13 cellular contexts compared by ENCODE assay signal in the genomic region with DNA sequence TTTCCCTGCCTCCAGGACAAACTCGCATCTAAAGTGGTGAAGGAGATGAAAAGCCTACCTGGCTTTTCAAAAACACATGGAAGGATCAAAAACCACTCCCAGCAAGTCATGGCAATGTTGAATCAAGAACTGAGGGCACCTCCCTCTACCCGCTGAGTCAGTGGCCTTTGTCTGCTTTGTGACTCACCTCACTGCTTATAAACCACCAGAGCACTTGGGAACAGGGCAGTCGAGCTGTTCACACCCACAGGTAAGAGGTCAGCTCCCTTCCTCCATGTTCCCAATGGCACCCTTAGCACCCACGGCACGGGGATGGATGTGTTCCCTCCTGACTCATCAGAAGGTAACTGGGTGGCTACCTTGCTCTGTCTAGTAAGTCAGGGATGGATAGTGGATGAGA. TPM values are rescaled to one million over a fixed set of nuclear protein-coding genes. Genes with fewer than 3 reads are reported as not detected.
DNase-seq lines count a peak whose midpoint lies in the region; ATAC-seq, FAIRE-seq and TF ChIP-seq lines count a peak whose summit lies in the region.
"Had no signal": no experiment of that assay in that cellular context is flagged by ENCODE, and none has a peak within 500 bp of the region (broad histone marks: within the 10 kb centered on the region; RNA-seq: fewer than 3 reads in every experiment).

No MANE protein-coding gene starts in this region.

- POLR2A ChIA-PET in A549 (lab: Yijun Ruan, JAX), result interaction anchor here (0.5 kb wide), 1 partner anchor 10 kb away, joined by 3 read pairs; no protein-coding TSS in a partner anchor

- peaks cover 42% of the 10 kb centered on the region for H3K79me2 ChIP-seq in astrocyte (ENCODE audit: insufficient read depth, low read length)
- peaks cover 51% of the 10 kb centered on the region for H3K79me2 ChIP-seq in keratinocyte (ENCODE audit: control insufficient read depth, insufficient read depth, low read length)

- peaks cover 4% of the 10 kb centered on the region for H4K20me1 ChIP-seq in astrocyte (ENCODE audit: insufficient read depth, low read length)
- no peaks in the 10 kb centered on the region for H4K20me1 ChIP-seq in keratinocyte (ENCODE audit: control insufficient read depth, extremely low read depth, insufficient read depth, low read length)

- FAIRE-seq in A549 (lab: Jason Lieb, UNC) (no peak), astrocyte (lab: Jason Lieb, UNC) (peak; percentile 58), keratinocyte (lab: Jason Lieb, UNC) (peak; percentile 100)
- FAIRE-seq: GM18507 had no signal

- peak overlapping the region; percentile 6 for H3K27ac Mint-ChIP-seq in astrocyte (ENCODE audit: unreplicated experiment)

- peak overlapping the region; percentile 29 for H3K4me2 ChIP-seq in A549
- H3K4me2 ChIP-seq in astrocyte (ENCODE audit: low read length), result peak overlapping the region; percentile 50
- peak overlapping the region; percentile 52 for H3K4me2 ChIP-seq in keratinocyte (ENCODE audit: control insufficient read depth, extremely low read depth, insufficient read depth, low read depth, low read length)

- H3K9me3 Mint-ChIP-seq in astrocyte (ENCODE audit: unreplicated experiment), result no peaks in the 10 kb centered on the region

- H3K4me1 Mint-ChIP-seq in astrocyte (ENCODE audit: low read depth, unreplicated experiment), result peaks cover 29% of the 10 kb centered on the region

- H3K4me3 ChIP-seq in A549 (no peak overlapping the region), astrocyte (ENCODE audit: insufficient read depth, low read depth, low read length) (no peak overlapping the region), keratinocyte (ENCODE audit: control insufficient read depth in 2 of 3, extremely low read depth in 1 of 3, insufficient read depth in 2 of 3, low read depth in 1 of 3, low read length in 3 of 3) (peak overlapping the region in 1 of 3 experiments; percentile 5)
- H3K4me3 ChIP-seq: esophagus muscularis mucosa had no signal

- peak; percentile 59 to 66 for DNase-seq in A549 (ENCODE audit: low read depth in 1 of 2, low spot score in 1 of 2)
- peak; percentile 97 for DNase-seq in HPDE6-E6E7 (ENCODE audit: extremely low spot score)
- DNase-seq in astrocyte (ENCODE audit: low read depth), result peak; percentile 84
- DNase-seq in keratinocyte (ENCODE audit: low read depth, low spot score), result peak; percentile 93
- no peak for DNase-seq in inferior parietal cortex (ENCODE audit: extremely low spot score)
- DNase-seq in activated CD8-positive, alpha-beta memory T cell treated with anti-CD3 and anti-CD28 coated beads for 24 hours, result no peak
- DNase-seq: activated CD4-positive, CD25-positive, alpha-beta regulatory T cell; NCI-H524 treated with DMSO at 0.1 percent for 48 hours; stimulated activated CD4-positive, alpha-beta T cell treated with anti-CD3 and anti-CD28 coated beads, Interleukin-15, amount 100 ng/mL, for 24 hours had no signal

- peaks cover 3% of the 10 kb centered on the region for H3K36me3 Mint-ChIP-seq in astrocyte (ENCODE audit: low read depth, unreplicated experiment)

- H2AFZ ChIP-seq in astrocyte (ENCODE audit: low read depth, low read length) (no peak overlapping the region), keratinocyte (ENCODE audit: control insufficient read depth, low read length) (no peak overlapping the region)

- dilution Hi-C loops in keratinocyte (cut with MboI; ENCODE audit: extremely low pct_ligation_motif_present, low sequenced_read_pairs), result no loop called here

- CTCF ChIA-PET in A549 (lab: Yijun Ruan, JAX), result interaction anchor here (0.9 to 2.0 kb wide), 2 partner anchors 10 to 127 kb away, joined by 3 to 4 read pairs; no protein-coding TSS in a partner anchor

- no peaks in the 10 kb centered on the region for H3K27me3 Mint-ChIP-seq in astrocyte (ENCODE audit: low read depth, unreplicated experiment)

- no peaks in the 10 kb centered on the region for H3K9me1 ChIP-seq in keratinocyte (ENCODE audit: control insufficient read depth, extremely low read depth, insufficient read depth, low read length)

- no peak overlapping the region for H3K4me3 Mint-ChIP-seq in astrocyte (ENCODE audit: unreplicated experiment)

- no peak for TF ChIP-seq RAD21 in A549 (conservative IDR thresholded peaks at IDR 0.05 in 1 of 2, IDR thresholded peaks at IDR 0.05 in 1 of 2)

- H3K27ac ChIP-seq in A549 (no peak overlapping the region), astrocyte (ENCODE audit: low read depth, low read length) (peak overlapping the region; percentile 58), keratinocyte (ENCODE audit: control insufficient read depth, insufficient read depth, low read length) (peak overlapping the region; percentile 94)
- H3K27ac ChIP-seq: esophagus muscularis mucosa had no signal

- no peaks in the 10 kb centered on the region for H3K36me3 ChIP-seq in astrocyte (ENCODE audit: insufficient read depth, low read length)
- H3K36me3 ChIP-seq in keratinocyte (ENCODE audit: control insufficient read depth in 2 of 2, extremely low read depth in 1 of 2, insufficient read depth in 2 of 2, low read length in 2 of 2), result no peaks in the 10 kb centered on the region
- H3K36me3 ChIP-seq: esophagus muscularis mucosa had no signal

- 6% methylated on average over 5 of the region's 5 CpGs for WGBS in A549 (ENCODE audit: missing lambda C conversion rate)

- no peak for TF ChIP-seq POLR2A in A549 (IDR thresholded peaks at IDR 0.05; ENCODE audit: low read length)

- TF ChIP-seq CTCF in A549 (IDR thresholded peaks at IDR 0.05) (no peak), astrocyte (IDR thresholded peaks at IDR 0.05; ENCODE audit: insufficient read depth, low read depth, low read length) (no peak), keratinocyte (optimal IDR thresholded peaks at IDR 0.05 in 1 of 3, IDR thresholded peaks at IDR 0.05 in 1 of 3, conservative IDR thresholded peaks at IDR 0.05 in 1 of 3; ENCODE audit: extremely low read depth in 1 of 3, insufficient read depth in 2 of 3, low read length in 3 of 3) (no peak)

- H3K9me3 ChIP-seq in A549, result peaks cover 5% of the 10 kb centered on the region; the same call in 2 of the 3 replicates
- H3K9me3 ChIP-seq in astrocyte (ENCODE audit: insufficient read depth, low read depth, low read length), result no peaks in the 10 kb centered on the region
- H3K9me3 ChIP-seq in keratinocyte (ENCODE audit: control insufficient read depth, low read depth, low read length), result no peaks in the 10 kb centered on the region
- H3K9me3 ChIP-seq: esophagus muscularis mucosa had no signal

- H3K27me3 ChIP-seq in astrocyte (ENCODE audit: insufficient read depth, low read length) (no peaks in the 10 kb centered on the region), keratinocyte (ENCODE audit: control insufficient read depth, extremely low read depth, insufficient read depth, low read length) (no peaks in the 10 kb centered on the region)
- H3K27me3 ChIP-seq: esophagus muscularis mucosa had no signal

- peak overlapping the region; percentile 12 for H3K9ac ChIP-seq in astrocyte (ENCODE audit: low read length)
- H3K9ac ChIP-seq in keratinocyte (ENCODE audit: control insufficient read depth, extremely low read depth, insufficient read depth, low read length), result peak overlapping the region; percentile 42

- H3K4me1 ChIP-seq in A549 (peaks cover 10% of the 10 kb centered on the region; the same call in 1 of the 3 replicates), astrocyte (ENCODE audit: insufficient read depth, low read length) (peaks cover 36% of the 10 kb centered on the region), keratinocyte (ENCODE audit: control insufficient read depth, extremely low read depth, insufficient read depth, low read length) (peaks cover 69% of the 10 kb centered on the region)

- ATAC-seq in A549, result peak; percentile 82 to 91
- no peak for ATAC-seq in HG02840 (IDR thresholded peaks at IDR 0.05; ENCODE audit: low FRiP score, unreplicated experiment)
- ATAC-seq in GM21390 (IDR thresholded peaks at IDR 0.05; ENCODE audit: unreplicated experiment), result no peak

- TF ChIP-seq EP300 in A549 (IDR thresholded peaks at IDR 0.05), result no peak

TF ChIP-seq in A549, 52 proteins besides CTCF, POLR2A, EP300 and RAD21:
- no peak for TF ChIP-seq FOSL2 (IDR thresholded peaks at IDR 0.05)
- TF ChIP-seq FOSL2 (CRISPR knock-in tag; IDR thresholded peaks at IDR 0.05), result peak; percentile 45; the same call in 1 of the 2 replicates
- no peak for TF ChIP-seq ZSCAN20 (CRISPR knock-in tag; IDR thresholded peaks at IDR 0.05)

RNA-seq across cellular contexts. Expression of a gene that starts 21.7 kb away (rescaled TPM):
- 0.01 and 0.06 TPM in 2 replicates for polyA plus RNA-seq in A549 (2011; rRNA removed)
- polyA plus RNA-seq in A549 (2012; cell fraction: cytosol; rRNA removed), result 0.08 and 0.16 TPM in 2 replicates
- polyA plus RNA-seq in A549 (2012; cell fraction: nucleus; rRNA removed), result 0.05 and 0.33 TPM in 2 replicates
- polyA plus RNA-seq in A549 (2017; fragmentation: RNase III; extraction: RNeasy Plus Mini Kit Qiagen cat#74134 plus additional on column Dnase treatment), result 0.12 to 0.31 TPM (median 0.18 TPM) in 3 replicates
- polyA minus RNA-seq in A549 (2011; rRNA and poly(A)+ RNA removed), result 0.17 and 0.54 TPM in 2 replicates
- 7.5 and 13.3 TPM in 2 replicates for total RNA-seq in astrocyte
- polyA plus RNA-seq in keratinocyte, result 3.5 to 11.3 TPM (median 5.4 TPM) in 3 replicates
- 5.2 TPM for polyA plus RNA-seq in keratinocyte (2011; ENCODE audit: low read depth)
- polyA plus RNA-seq in keratinocyte (2011; cell fraction: cytosol; rRNA removed), result 1.9 and 3.5 TPM in 2 replicates
- polyA plus RNA-seq in keratinocyte (2011; cell fraction: nucleus; rRNA removed), result 25.7 and 30.6 TPM in 2 replicates
- 3.7 and 13.5 TPM in 2 replicates for polyA plus RNA-seq in keratinocyte (2012; ENCODE audit: low replicate concordance)
- 20.5 to 79.6 TPM (median 25.8 TPM) in 3 replicates for polyA minus RNA-seq in keratinocyte
- polyA minus RNA-seq in keratinocyte (2011; cell fraction: cytosol; rRNA and poly(A)+ RNA removed), result 15.0 TPM
- 104 and 127 TPM in 2 replicates for polyA minus RNA-seq in keratinocyte (2011; cell fraction: nucleus; rRNA and poly(A)+ RNA removed)

Comparison
In these comparisons a context has a peak if more than half of its experiments do, and no peak if none do; other contexts are left out.
1. ATAC-seq: peak in A549 (2 of 2); none in HG02840 (single experiment) and GM21390 (single experiment).
2. DNase-seq: peak in A549 (2 of 2), HPDE6-E6E7 (single experiment), astrocyte (single experiment) and keratinocyte (single experiment); none in inferior parietal cortex (single experiment) and activated CD8-positive, alpha-beta memory T cell treated with anti-CD3 and anti-CD28 coated beads for 24 hours (single experiment).
3. H3K27ac ChIP-seq: peak in astrocyte (single experiment) and keratinocyte (single experiment); none in A549 (0 of 2).
4. Peak in every context shown above with its lines, with median percentiles within 50 percentile points of each other: H3K4me2 ChIP-seq.